25 cellular contexts compared by ENCODE assay signal in the genomic region with DNA sequence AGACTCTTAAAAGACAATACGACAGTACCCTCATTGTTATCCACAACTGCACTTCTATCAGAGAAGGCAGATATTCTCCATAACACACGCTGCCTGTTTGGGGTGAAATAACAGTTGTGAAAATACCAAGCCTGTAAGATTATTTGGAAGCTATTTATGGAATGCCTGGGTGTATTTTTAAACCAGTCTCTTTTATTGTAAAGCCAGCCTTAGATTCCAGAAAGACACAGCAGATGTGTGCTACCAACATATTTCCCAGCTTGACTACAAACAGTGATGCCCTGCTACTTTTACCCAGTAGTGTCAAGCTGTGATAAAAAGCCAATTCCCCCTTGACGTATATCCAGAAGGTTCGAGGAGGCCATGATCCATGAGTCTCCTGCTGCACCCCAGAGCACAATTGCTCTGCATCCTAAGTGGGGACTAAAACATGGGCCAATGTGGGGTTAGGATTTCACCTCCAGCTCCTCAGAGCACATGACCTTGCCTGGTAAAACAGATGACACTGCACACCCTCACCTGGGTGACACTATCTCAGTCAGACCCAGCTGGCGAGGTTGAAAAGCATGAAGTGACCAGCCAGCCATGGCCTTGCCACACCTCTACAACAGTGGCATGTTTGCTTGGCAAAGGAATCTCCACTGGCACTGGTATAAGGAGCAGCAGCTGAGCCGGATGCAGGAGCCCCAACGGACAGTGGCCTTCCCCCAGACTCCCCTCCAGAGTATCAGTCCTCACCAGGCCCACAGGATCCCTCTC.
DNase-seq lines count a peak whose midpoint lies in the region; ATAC-seq and TF ChIP-seq lines count a peak whose summit lies in the region.
"Had no signal": no experiment of that assay in that cellular context is flagged by ENCODE, and none has a peak within 500 bp of the region (broad histone marks: within the 10 kb centered on the region; RNA-seq: fewer than 3 reads in every experiment).

No MANE protein-coding gene starts in this region.

- H2BK12ac ChIP-seq in H9 (ENCODE audit: insufficient read length, low read depth, low read length): no peak overlapping the region

- H3K27ac ChIP-seq in H9 (ENCODE audit: insufficient read length, low read depth, low read length): no peak overlapping the region
- H3K27ac ChIP-seq in body of pancreas: no peak overlapping the region
- H3K27ac ChIP-seq: adrenal gland, parathyroid adenoma, stomach, tibial artery had no signal

- no peak overlapping the region for H3K14ac ChIP-seq in H9 (ENCODE audit: insufficient read depth, low read length)

- TF ChIP-seq POLR2A in body of pancreas (IDR thresholded peaks at IDR 0.05): no peak

- peaks cover 9% of the 10 kb centered on the region for H3K9me3 Mint-ChIP-seq in glutamatergic neuron (ENCODE audit: unreplicated experiment)
- H3K9me3 Mint-ChIP-seq in neural crest cell: no peaks in the 10 kb centered on the region
- H3K9me3 Mint-ChIP-seq in H9: no peaks in the 10 kb centered on the region
- H3K9me3 Mint-ChIP-seq: activated CD4-positive, alpha-beta T cell treated with anti-CD3 and anti-CD28 coated beads, Interleukin-2, amount 10 ng/mL, durations not matched to agents 24 days and 14 days; activated T-cell treated with anti-CD3 and anti-CD28 coated beads, Interleukin-2, amount 50 U/mL, for 4 hours had no signal

- H2AK5ac ChIP-seq in H9 (ENCODE audit: insufficient read length, low read length): no peak overlapping the region

- H3K4me1 ChIP-seq in Loucy (ENCODE audit: insufficient read depth, low read length, poor library complexity, severe bottlenecking) (peaks cover 89% of the 10 kb centered on the region), H9 (ENCODE audit: insufficient read depth, low read length) (no peaks in the 10 kb centered on the region), body of pancreas (no peaks in the 10 kb centered on the region)
- H3K4me1 ChIP-seq: adrenal gland, parathyroid adenoma had no signal

- no peak overlapping the region for H2BK5ac ChIP-seq in H9 (ENCODE audit: insufficient read length, low read length)

- H4K20me1 ChIP-seq in Loucy (ENCODE audit: insufficient read depth, low read length, poor library complexity, severe bottlenecking) (no peaks in the 10 kb centered on the region), H9 (ENCODE audit: control insufficient read depth, insufficient read depth, insufficient read length) (no peaks in the 10 kb centered on the region)

- intact Hi-C loops in body of pancreas (cut with DNase I) (no loop called here), left cardiac atrium (cut with DNase I) (no loop called here)

- CTCF ChIA-PET in AG04449 (lab: Yijun Ruan, JAX): no interaction called here

- H3K23me2 ChIP-seq in H9 (ENCODE audit: insufficient read length, low read depth, low read length, poor library complexity, severe bottlenecking): no peaks in the 10 kb centered on the region

- peak overlapping the region; percentile 93 for H3K9ac ChIP-seq in Loucy (ENCODE audit: low read depth, low read length, poor library complexity, severe bottlenecking)
- no peak overlapping the region for H3K9ac ChIP-seq in H9 (ENCODE audit: extremely low read depth, insufficient read length, low read length)
- H3K9ac ChIP-seq: parathyroid adenoma had no signal

- H3K27me3 ChIP-seq in Loucy (ENCODE audit: insufficient read depth, low read length, poor library complexity, severe bottlenecking) (no peaks in the 10 kb centered on the region), H9 (ENCODE audit: insufficient read depth, low read length) (no peaks in the 10 kb centered on the region), body of pancreas (no peaks in the 10 kb centered on the region)
- H3K27me3 ChIP-seq: adrenal gland, stomach, tibial artery had no signal

- H3K4me3 ChIP-seq in AG04449 (ENCODE audit: low read depth, low read length): no peak overlapping the region
- H3K4me3 ChIP-seq in Loucy (ENCODE audit: low read length, poor library complexity, severe bottlenecking): peak overlapping the region; percentile 71
- no peak overlapping the region for H3K4me3 ChIP-seq in body of pancreas
- H3K4me3 ChIP-seq: adrenal gland, stomach, tibial artery had no signal

- peaks cover 33% of the 10 kb centered on the region for H3F3A ChIP-seq in Loucy (ENCODE audit: low read depth)

- H3K79me2 ChIP-seq in Loucy (ENCODE audit: insufficient read depth, low read length): peaks cover 75% of the 10 kb centered on the region
- no peaks in the 10 kb centered on the region for H3K79me2 ChIP-seq in H9 (ENCODE audit: insufficient read depth, low read length)
- H3K79me2 ChIP-seq: parathyroid adenoma had no signal

- DNase-seq in AG04449 (ENCODE audit: low read depth, low spot score) (peak; percentile 16), glutamatergic neuron (no peak), neural crest cell (ENCODE audit: low read depth, low spot score) (no peak), H9 (no peak), SKM-1 (lab: John Stamatoyannopoulos, UW; ENCODE audit: unreplicated experiment) (no peak), body of pancreas (no peak), left cardiac atrium (no peak)
- DNase-seq: activated CD4-positive, alpha-beta T cell treated with anti-CD3 and anti-CD28 coated beads, Interleukin-2, amount 10 ng/mL, durations not matched to agents 24 days and 14 days; activated T-cell treated with anti-CD3 and anti-CD28 coated beads, Interleukin-2, amount 50 U/mL, for 4 hours; adrenal gland; CD8-positive, alpha-beta memory T cell; DMS 273 treated with DMSO at 0.1 percent for 48 hours; left colon; natural killer cell; NCI-H1105 treated with DMSO at 0.1 percent for 48 hours; NCI-H1930; NCI-H526; right cardiac atrium; SIG-M5; stimulated activated CD4-positive, alpha-beta T cell treated with anti-CD3 and anti-CD28 coated beads, Interleukin-15, amount 100 ng/mL, for 24 hours; stomach; tibial artery had no signal

- no peaks in the 10 kb centered on the region for H3K9me2 ChIP-seq in Loucy (replicated peaks; ENCODE audit: low read depth, low read length)

- H3K4me1 Mint-ChIP-seq in glutamatergic neuron (ENCODE audit: low read depth, unreplicated experiment) (peaks cover 61% of the 10 kb centered on the region), neural crest cell (peaks cover 69% of the 10 kb centered on the region), H9 (peaks cover 3 to 9% of the 10 kb centered on the region in 2 experiments)
- H3K4me1 Mint-ChIP-seq: activated CD4-positive, alpha-beta T cell treated with anti-CD3 and anti-CD28 coated beads, Interleukin-2, amount 10 ng/mL, durations not matched to agents 24 days and 14 days; CD8-positive, alpha-beta memory T cell; natural killer cell had no signal

- no peak overlapping the region for H3K4ac ChIP-seq in H9 (ENCODE audit: low read depth, low read length)

- no peak overlapping the region for H2BK20ac ChIP-seq in H9 (ENCODE audit: low read depth, low read length, poor library complexity, severe bottlenecking)

- H4K8ac ChIP-seq in H9 (replicated peaks; ENCODE audit: insufficient read length, low read depth, low read length): no peak overlapping the region

- H3K4me3 Mint-ChIP-seq in glutamatergic neuron (ENCODE audit: unreplicated experiment) (no peak overlapping the region), neural crest cell (no peak overlapping the region), H9 (no peak overlapping the region)
- H3K4me3 Mint-ChIP-seq: activated CD4-positive, alpha-beta T cell treated with anti-CD3 and anti-CD28 coated beads, Interleukin-2, amount 10 ng/mL, durations not matched to agents 24 days and 14 days; activated T-cell treated with anti-CD3 and anti-CD28 coated beads, Interleukin-2, amount 50 U/mL, for 4 hours; CD8-positive, alpha-beta memory T cell; natural killer cell had no signal

- no peaks in the 10 kb centered on the region for H3K79me1 ChIP-seq in H9 (ENCODE audit: insufficient read depth, low read depth, low read length, poor library complexity, severe bottlenecking)

- POLR2A ChIA-PET in AG04449 (lab: Yijun Ruan, JAX): no interaction called here

- H3K27ac Mint-ChIP-seq in glutamatergic neuron (ENCODE audit: unreplicated experiment) (peak overlapping the region; percentile 62), neural crest cell (ENCODE audit: unreplicated experiment) (peak overlapping the region; percentile 23), H9 (no peak overlapping the region)
- H3K27ac Mint-ChIP-seq: activated CD4-positive, alpha-beta T cell treated with anti-CD3 and anti-CD28 coated beads, Interleukin-2, amount 10 ng/mL, durations not matched to agents 24 days and 14 days; CD8-positive, alpha-beta memory T cell; natural killer cell had no signal

- H2AFZ ChIP-seq in Loucy (ENCODE audit: low read length) (no peak overlapping the region), H9 (ENCODE audit: low read length) (no peak overlapping the region)
- H2AFZ ChIP-seq: parathyroid adenoma had no signal

- TF ChIP-seq CTCF in AG04449 (IDR thresholded peaks at IDR 0.05; ENCODE audit: insufficient read depth, low read length, missing control alignments): no peak
- TF ChIP-seq CTCF in Loucy (conservative IDR thresholded peaks at IDR 0.05; ENCODE audit: low read length): no peak
- no peak for TF ChIP-seq CTCF in glutamatergic neuron (IDR thresholded peaks at IDR 0.05; ENCODE audit: partially characterized antibody, unreplicated experiment)
- no peak for TF ChIP-seq CTCF in neural crest cell (conservative IDR thresholded peaks at IDR 0.05)
- TF ChIP-seq CTCF in H9 (conservative IDR thresholded peaks at IDR 0.05): no peak
- no peak for TF ChIP-seq CTCF in body of pancreas (IDR thresholded peaks at IDR 0.05)

- H2BK120ac ChIP-seq in H9 (ENCODE audit: low read depth, low read length, poor library complexity, severe bottlenecking): no peak overlapping the region

- H2BK15ac ChIP-seq in H9 (ENCODE audit: low read depth, low read length): no peak overlapping the region

- H3K36me3 ChIP-seq in Loucy (ENCODE audit: insufficient read depth, low read length) (no peaks in the 10 kb centered on the region), body of pancreas (replicated peaks in 1 of 2; ENCODE audit: insufficient read depth in 1 of 2, low read depth in 2 of 2) (no peaks in the 10 kb centered on the region)
- H3K36me3 ChIP-seq: adrenal gland, stomach, tibial artery had no signal

- H3K4me2 ChIP-seq in Loucy (ENCODE audit: low read depth, low read length, poor library complexity, severe bottlenecking) (peak overlapping the region; percentile 83), H9 (ENCODE audit: insufficient read depth, insufficient read length, low read length) (no peak overlapping the region)

- no peak overlapping the region for H3T11ph ChIP-seq in H9 (ENCODE audit: low read length)

- H4K5ac ChIP-seq in H9 (ENCODE audit: insufficient read length, low read depth, low read length): no peak overlapping the region

- no CpG with 5 or more reads among the region's 7 CpGs for WGBS in H9 (ENCODE audit: extremely low coverage, insufficient read length, low lambda C conversion rate)
- 62 to 71% methylated on average over 5 to 7 of the region's 7 CpGs for WGBS in body of pancreas, 2 donors

- no peaks in the 10 kb centered on the region for H3K9me3 ChIP-seq in Loucy (ENCODE audit: insufficient read depth, low read depth, low read length)
- no peaks in the 10 kb centered on the region for H3K9me3 ChIP-seq in H9 (ENCODE audit: control insufficient read depth, low read depth, low read length)
- no peaks in the 10 kb centered on the region for H3K9me3 ChIP-seq in body of pancreas
- H3K9me3 ChIP-seq: adrenal gland, stomach, tibial artery had no signal

- H4K91ac ChIP-seq in H9 (ENCODE audit: insufficient read length, low read depth, low read length): no peak overlapping the region

- H3K36me3 Mint-ChIP-seq in glutamatergic neuron (ENCODE audit: unreplicated experiment) (no peaks in the 10 kb centered on the region), neural crest cell (ENCODE audit: low read depth) (no peaks in the 10 kb centered on the region), H9 (ENCODE audit: insufficient read depth in 1 of 3, low read depth in 3 of 3) (no peaks in the 10 kb centered on the region)
- H3K36me3 Mint-ChIP-seq: CD8-positive, alpha-beta memory T cell; natural killer cell had no signal

- H3K18ac ChIP-seq in H9 (ENCODE audit: insufficient read length, low read depth, low read length): no peak overlapping the region

- H3K56ac ChIP-seq in H9 (ENCODE audit: insufficient read length, low read depth, low read length): no peak overlapping the region

- no peak overlapping the region for H3K23ac ChIP-seq in H9 (ENCODE audit: insufficient read length, low read depth, low read length)

- ATAC-seq in body of pancreas (no peak), left cardiac atrium (no peak)
- ATAC-seq: activated T-cell treated with anti-CD3 and anti-CD28 coated beads, Interleukin-2, amount 50 U/mL, for 4 hours; left colon; natural killer cell; Panc1; right cardiac atrium had no signal

- H3K27me3 Mint-ChIP-seq in glutamatergic neuron (ENCODE audit: unreplicated experiment): peaks cover 1% of the 10 kb centered on the region
- H3K27me3 Mint-ChIP-seq in neural crest cell (ENCODE audit: low read depth): no peaks in the 10 kb centered on the region
- peaks cover 3% of the 10 kb centered on the region for H3K27me3 Mint-ChIP-seq in H9 (ENCODE audit: low read depth)
- H3K27me3 Mint-ChIP-seq: activated CD4-positive, alpha-beta T cell treated with anti-CD3 and anti-CD28 coated beads, Interleukin-2, amount 10 ng/mL, durations not matched to agents 24 days and 14 days had no signal

Comparison
In these comparisons a context has a peak if more than half of its experiments do, and no peak if none do; other contexts are left out.
1. H3K27ac Mint-ChIP-seq: peak in glutamatergic neuron (single experiment) and neural crest cell (single experiment); none in H9 (0 of 3).